In genomic region chr1:90579212-90579802, GRCh38 we compare ENCODE assay signal across 9 cellular contexts.
DNase-seq lines count a peak whose midpoint lies in the region; ATAC-seq and TF ChIP-seq lines count a peak whose summit lies in the region.
"Had no signal": no experiment of that assay in that cellular context is flagged by ENCODE, and none has a peak within 500 bp of the region (broad histone marks: within the 10 kb centered on the region; RNA-seq: fewer than 3 reads in every experiment).

No MANE protein-coding gene starts in this region.

- H3K36me3 Mint-ChIP-seq in osteocyte (ENCODE audit: unreplicated experiment), result no peaks in the 10 kb centered on the region
- no peaks in the 10 kb centered on the region for H3K36me3 Mint-ChIP-seq in activated T-cell treated with anti-CD3 and anti-CD28 coated beads, Interleukin-2, amount 50 U/mL, for 72 hours (ENCODE audit: insufficient read depth in 2 of 2)

- no peak overlapping the region for H3K4me3 ChIP-seq in LNCaP clone FGC (ENCODE audit: low read depth, low read length)
- no peak overlapping the region for H3K4me3 ChIP-seq in RWPE2 (ENCODE audit: severe bottlenecking)
- no peak overlapping the region for H3K4me3 ChIP-seq in esophagus squamous epithelium
- no peak overlapping the region for H3K4me3 ChIP-seq in MG63

- H3K27me3 ChIP-seq in RWPE2 (ENCODE audit: insufficient read depth, poor library complexity, severe bottlenecking) (peaks cover 3% of the 10 kb centered on the region), esophagus squamous epithelium (peaks cover 0 to 9% (median 0%) of the 10 kb centered on the region in 4 donors), MG63 (no peaks in the 10 kb centered on the region)

- TF ChIP-seq CTCF in LNCaP clone FGC (IDR thresholded peaks at IDR 0.05; ENCODE audit: control insufficient read depth, extremely low read depth, insufficient read depth) (peak; percentile 68), RWPE2 (IDR thresholded peaks at IDR 0.05; ENCODE audit: poor library complexity, severe bottlenecking) (peak; percentile 79), esophagus squamous epithelium (IDR thresholded peaks at IDR 0.05) (peak; percentile 18 to 63 (median 40)), osteocyte (IDR thresholded peaks at IDR 0.05) (peak; percentile 75)

- H3K27ac ChIP-seq in RWPE2 (ENCODE audit: poor library complexity, severe bottlenecking) (no peak overlapping the region), esophagus squamous epithelium (no peak overlapping the region)

- H3K4me1 ChIP-seq in RWPE2 (ENCODE audit: insufficient read depth, poor library complexity, severe bottlenecking), result no peaks in the 10 kb centered on the region
- peaks cover 0 to 12% (median 0%) of the 10 kb centered on the region in 3 donors for H3K4me1 ChIP-seq in esophagus squamous epithelium

- no peak overlapping the region for H3K27ac Mint-ChIP-seq in osteocyte (ENCODE audit: unreplicated experiment)
- H3K27ac Mint-ChIP-seq in activated T-cell treated with anti-CD3 and anti-CD28 coated beads, Interleukin-2, amount 50 U/mL, for 72 hours, result no peak overlapping the region
- H3K27ac Mint-ChIP-seq: T-helper 1 cell treated with Interleukin-12 subunit alpha and Interleukin-12 subunit beta and Interleukin-4 antibody, amounts not matched to agents 30 μg/mL and 1 μg/mL, for 36 hours had no signal

- H3K9me3 ChIP-seq in RWPE2 (ENCODE audit: severe bottlenecking) (no peaks in the 10 kb centered on the region), esophagus squamous epithelium (no peaks in the 10 kb centered on the region), MG63 (no peaks in the 10 kb centered on the region)

- DNase-seq in DMS79 (lab: John Stamatoyannopoulos, UW), result peak; percentile 1
- DNase-seq in LNCaP clone FGC (ENCODE audit: low read depth), result peak; percentile 22
- no peak for DNase-seq in RWPE2 (ENCODE audit: low spot score)
- DNase-seq in esophagus squamous epithelium (lab: John Stamatoyannopoulos, UW), result no peak
- DNase-seq in osteocyte (ENCODE audit: extremely low spot score, unreplicated experiment), result no peak
- no peak for DNase-seq in MG63
- no peak for DNase-seq in activated T-cell treated with anti-CD3 and anti-CD28 coated beads, Interleukin-2, amount 50 U/mL, for 72 hours

- no peak for TF ChIP-seq POLR2A in esophagus squamous epithelium (IDR thresholded peaks at IDR 0.05)

- H3K27me3 Mint-ChIP-seq in osteocyte (ENCODE audit: unreplicated experiment), result peaks cover 12% of the 10 kb centered on the region
- peaks cover 7% of the 10 kb centered on the region for H3K27me3 Mint-ChIP-seq in activated T-cell treated with anti-CD3 and anti-CD28 coated beads, Interleukin-2, amount 50 U/mL, for 72 hours (ENCODE audit: low read depth)

- H3K4me1 Mint-ChIP-seq in osteocyte (ENCODE audit: unreplicated experiment), result no peaks in the 10 kb centered on the region
- H3K4me1 Mint-ChIP-seq in activated T-cell treated with anti-CD3 and anti-CD28 coated beads, Interleukin-2, amount 50 U/mL, for 72 hours (ENCODE audit: low read depth), result no peaks in the 10 kb centered on the region

- WGBS in esophagus squamous epithelium, 2 donors, result 42 to 52% methylated on average over 3 of the region's 3 CpGs

- intact Hi-C loops in esophagus squamous epithelium (cut with DNase I), result no loop called here

- H3K4me3 Mint-ChIP-seq in osteocyte (ENCODE audit: unreplicated experiment), result no peak overlapping the region
- no peak overlapping the region for H3K4me3 Mint-ChIP-seq in activated T-cell treated with anti-CD3 and anti-CD28 coated beads, Interleukin-2, amount 50 U/mL, for 72 hours
- H3K4me3 Mint-ChIP-seq: T-helper 1 cell treated with Interleukin-12 subunit alpha and Interleukin-12 subunit beta and Interleukin-4 antibody, amounts not matched to agents 30 μg/mL and 1 μg/mL, for 36 hours had no signal

- no peaks in the 10 kb centered on the region for H3K9me3 Mint-ChIP-seq in osteocyte (ENCODE audit: unreplicated experiment)
- H3K9me3 Mint-ChIP-seq in activated T-cell treated with anti-CD3 and anti-CD28 coated beads, Interleukin-2, amount 50 U/mL, for 72 hours, result no peaks in the 10 kb centered on the region
- H3K9me3 Mint-ChIP-seq: T-helper 1 cell treated with Interleukin-12 subunit alpha and Interleukin-12 subunit beta and Interleukin-4 antibody, amounts not matched to agents 30 μg/mL and 1 μg/mL, for 36 hours had no signal

- no peaks in the 10 kb centered on the region for H3K36me3 ChIP-seq in RWPE2 (ENCODE audit: low read depth)
- no peaks in the 10 kb centered on the region for H3K36me3 ChIP-seq in esophagus squamous epithelium
- no peaks in the 10 kb centered on the region for H3K36me3 ChIP-seq in MG63

- peak; percentile 78 for ATAC-seq in GM21717 (IDR thresholded peaks at IDR 0.05; ENCODE audit: unreplicated experiment)
- ATAC-seq in RWPE2 (ENCODE audit: low read depth), result peak; percentile 65; the same call in 1 of the 3 replicates
- ATAC-seq in activated T-cell treated with anti-CD3 and anti-CD28 coated beads, Interleukin-2, amount 50 U/mL, for 72 hours (replicated peaks in 1 of 2), result no peak

Comparison
In these comparisons a context has a peak if more than half of its experiments do, and no peak if none do; other contexts are left out.
1. DNase-seq: peak in DMS79 (single experiment) and LNCaP clone FGC (single experiment); none in RWPE2 (single experiment), esophagus squamous epithelium (single experiment), osteocyte (single experiment), MG63 (single experiment) and activated T-cell treated with anti-CD3 and anti-CD28 coated beads, Interleukin-2, amount 50 U/mL, for 72 hours (0 of 2).
2. ATAC-seq: peak in GM21717 (single experiment) and RWPE2 (single experiment); none in activated T-cell treated with anti-CD3 and anti-CD28 coated beads, Interleukin-2, amount 50 U/mL, for 72 hours (0 of 2).
3. Peak in every context shown above with its lines, with median percentiles within 50 percentile points of each other: CTCF ChIP-seq.